ENCODE assay signal across 1 cellular context in genomic region chr16:81634380-81635121, GRCh38.
TF ChIP-seq lines count a peak whose summit lies in the region.

No MANE protein-coding gene starts in this region.

TF ChIP-seq in HEK293, 187 proteins besides CTCF, POLR2A, EP300 and RAD21 (continued from another document and continues in another):
- TF ChIP-seq PRDM6 (tag by site-specific recombination; IDR thresholded peaks at IDR 0.05) (peak; percentile 44; the same call in 1 of the 2 replicates), ZIC2 (tag by site-specific recombination; IDR thresholded peaks at IDR 0.05) (peak; percentile 62), ZNF335 (tag by site-specific recombination; conservative IDR thresholded peaks at IDR 0.05) (0 out of 2 replicates have a peak, but pooled peaks have one; percentile 19), ZNF596 (tag by site-specific recombination; IDR thresholded peaks at IDR 0.05) (peak; percentile 29; the same call in 1 of the 2 replicates), ZNF394 (tag by site-specific recombination; IDR thresholded peaks at IDR 0.05; ENCODE audit: borderline replicate concordance) (no peak), ZNF558 (tag by site-specific recombination; IDR thresholded peaks at IDR 0.05) (no peak), ZNF266 (tag by site-specific recombination; IDR thresholded peaks at IDR 0.05; ENCODE audit: low read depth) (no peak), GLI2 (tag by site-specific recombination; IDR thresholded peaks at IDR 0.05; ENCODE audit: borderline replicate concordance, low read depth) (no peak), PRDM2 (tag by site-specific recombination; IDR thresholded peaks at IDR 0.05; ENCODE audit: borderline replicate concordance) (no peak), GLIS2 (tag by site-specific recombination; IDR thresholded peaks at IDR 0.05) (no peak), ZNF140 (tag by site-specific recombination; IDR thresholded peaks at IDR 0.05) (no peak), ZNF521 (tag by site-specific recombination; IDR thresholded peaks at IDR 0.05) (no peak), ZNF202 (tag by site-specific recombination; IDR thresholded peaks at IDR 0.05; ENCODE audit: borderline replicate concordance) (no peak), ZNF549 (tag by site-specific recombination; IDR thresholded peaks at IDR 0.05) (no peak), ZNF830 (tag by site-specific recombination; IDR thresholded peaks at IDR 0.05; ENCODE audit: low read depth) (no peak), ZNF169 (tag by site-specific recombination; IDR thresholded peaks at IDR 0.05) (no peak), ZBTB11 (tag by site-specific recombination; conservative IDR thresholded peaks at IDR 0.05; ENCODE audit: low read depth) (no peak), ZNF843 (tag by site-specific recombination; IDR thresholded peaks at IDR 0.05) (peak; percentile 46), ZNF121 (tag by site-specific recombination; IDR thresholded peaks at IDR 0.05) (no peak)
- TF ChIP-seq, protein P1, sequence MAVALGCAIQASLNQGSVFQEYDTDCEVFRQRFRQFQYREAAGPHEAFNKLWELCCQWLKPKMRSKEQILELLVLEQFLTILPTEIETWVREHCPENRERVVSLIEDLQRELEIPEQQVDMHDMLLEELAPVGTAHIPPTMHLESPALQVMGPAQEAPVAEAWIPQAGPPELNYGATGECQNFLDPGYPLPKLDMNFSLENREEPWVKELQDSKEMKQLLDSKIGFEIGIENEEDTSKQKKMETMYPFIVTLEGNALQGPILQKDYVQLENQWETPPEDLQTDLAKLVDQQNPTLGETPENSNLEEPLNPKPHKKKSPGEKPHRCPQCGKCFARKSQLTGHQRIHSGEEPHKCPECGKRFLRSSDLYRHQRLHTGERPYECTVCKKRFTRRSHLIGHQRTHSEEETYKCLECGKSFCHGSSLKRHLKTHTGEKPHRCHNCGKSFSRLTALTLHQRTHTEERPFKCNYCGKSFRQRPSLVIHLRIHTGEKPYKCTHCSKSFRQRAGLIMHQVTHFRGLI (tag by site-specific recombination; IDR thresholded peaks at IDR 0.05), result no peak
- TF ChIP-seq, protein P2, sequence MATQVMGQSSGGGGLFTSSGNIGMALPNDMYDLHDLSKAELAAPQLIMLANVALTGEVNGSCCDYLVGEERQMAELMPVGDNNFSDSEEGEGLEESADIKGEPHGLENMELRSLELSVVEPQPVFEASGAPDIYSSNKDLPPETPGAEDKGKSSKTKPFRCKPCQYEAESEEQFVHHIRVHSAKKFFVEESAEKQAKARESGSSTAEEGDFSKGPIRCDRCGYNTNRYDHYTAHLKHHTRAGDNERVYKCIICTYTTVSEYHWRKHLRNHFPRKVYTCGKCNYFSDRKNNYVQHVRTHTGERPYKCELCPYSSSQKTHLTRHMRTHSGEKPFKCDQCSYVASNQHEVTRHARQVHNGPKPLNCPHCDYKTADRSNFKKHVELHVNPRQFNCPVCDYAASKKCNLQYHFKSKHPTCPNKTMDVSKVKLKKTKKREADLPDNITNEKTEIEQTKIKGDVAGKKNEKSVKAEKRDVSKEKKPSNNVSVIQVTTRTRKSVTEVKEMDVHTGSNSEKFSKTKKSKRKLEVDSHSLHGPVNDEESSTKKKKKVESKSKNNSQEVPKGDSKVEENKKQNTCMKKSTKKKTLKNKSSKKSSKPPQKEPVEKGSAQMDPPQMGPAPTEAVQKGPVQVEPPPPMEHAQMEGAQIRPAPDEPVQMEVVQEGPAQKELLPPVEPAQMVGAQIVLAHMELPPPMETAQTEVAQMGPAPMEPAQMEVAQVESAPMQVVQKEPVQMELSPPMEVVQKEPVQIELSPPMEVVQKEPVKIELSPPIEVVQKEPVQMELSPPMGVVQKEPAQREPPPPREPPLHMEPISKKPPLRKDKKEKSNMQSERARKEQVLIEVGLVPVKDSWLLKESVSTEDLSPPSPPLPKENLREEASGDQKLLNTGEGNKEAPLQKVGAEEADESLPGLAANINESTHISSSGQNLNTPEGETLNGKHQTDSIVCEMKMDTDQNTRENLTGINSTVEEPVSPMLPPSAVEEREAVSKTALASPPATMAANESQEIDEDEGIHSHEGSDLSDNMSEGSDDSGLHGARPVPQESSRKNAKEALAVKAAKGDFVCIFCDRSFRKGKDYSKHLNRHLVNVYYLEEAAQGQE (tag by site-specific recombination; IDR thresholded peaks at IDR 0.05), result no peak
- TF ChIP-seq, protein P3, sequence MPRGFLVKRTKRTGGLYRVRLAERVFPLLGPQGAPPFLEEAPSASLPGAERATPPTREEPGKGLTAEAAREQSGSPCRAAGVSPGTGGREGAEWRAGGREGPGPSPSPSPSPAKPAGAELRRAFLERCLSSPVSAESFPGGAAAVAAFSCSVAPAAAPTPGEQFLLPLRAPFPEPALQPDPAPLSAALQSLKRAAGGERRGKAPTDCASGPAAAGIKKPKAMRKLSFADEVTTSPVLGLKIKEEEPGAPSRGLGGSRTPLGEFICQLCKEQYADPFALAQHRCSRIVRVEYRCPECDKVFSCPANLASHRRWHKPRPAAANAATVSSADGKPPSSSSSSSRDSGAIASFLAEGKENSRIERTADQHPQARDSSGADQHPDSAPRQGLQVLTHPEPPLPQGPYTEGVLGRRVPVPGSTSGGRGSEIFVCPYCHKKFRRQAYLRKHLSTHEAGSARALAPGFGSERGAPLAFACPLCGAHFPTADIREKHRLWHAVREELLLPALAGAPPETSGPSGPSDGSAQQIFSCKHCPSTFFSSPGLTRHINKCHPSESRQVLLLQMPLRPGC (tag by site-specific recombination; IDR thresholded peaks at IDR 0.05), result no peak
- TF ChIP-seq, protein P4, sequence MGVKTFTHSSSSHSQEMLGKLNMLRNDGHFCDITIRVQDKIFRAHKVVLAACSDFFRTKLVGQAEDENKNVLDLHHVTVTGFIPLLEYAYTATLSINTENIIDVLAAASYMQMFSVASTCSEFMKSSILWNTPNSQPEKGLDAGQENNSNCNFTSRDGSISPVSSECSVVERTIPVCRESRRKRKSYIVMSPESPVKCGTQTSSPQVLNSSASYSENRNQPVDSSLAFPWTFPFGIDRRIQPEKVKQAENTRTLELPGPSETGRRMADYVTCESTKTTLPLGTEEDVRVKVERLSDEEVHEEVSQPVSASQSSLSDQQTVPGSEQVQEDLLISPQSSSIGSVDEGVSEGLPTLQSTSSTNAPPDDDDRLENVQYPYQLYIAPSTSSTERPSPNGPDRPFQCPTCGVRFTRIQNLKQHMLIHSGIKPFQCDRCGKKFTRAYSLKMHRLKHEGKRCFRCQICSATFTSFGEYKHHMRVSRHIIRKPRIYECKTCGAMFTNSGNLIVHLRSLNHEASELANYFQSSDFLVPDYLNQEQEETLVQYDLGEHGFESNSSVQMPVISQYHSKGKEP (tag by site-specific recombination; IDR thresholded peaks at IDR 0.05), result peak; percentile 51; the same call in 1 of the 2 replicates
- TF ChIP-seq, protein P5, sequence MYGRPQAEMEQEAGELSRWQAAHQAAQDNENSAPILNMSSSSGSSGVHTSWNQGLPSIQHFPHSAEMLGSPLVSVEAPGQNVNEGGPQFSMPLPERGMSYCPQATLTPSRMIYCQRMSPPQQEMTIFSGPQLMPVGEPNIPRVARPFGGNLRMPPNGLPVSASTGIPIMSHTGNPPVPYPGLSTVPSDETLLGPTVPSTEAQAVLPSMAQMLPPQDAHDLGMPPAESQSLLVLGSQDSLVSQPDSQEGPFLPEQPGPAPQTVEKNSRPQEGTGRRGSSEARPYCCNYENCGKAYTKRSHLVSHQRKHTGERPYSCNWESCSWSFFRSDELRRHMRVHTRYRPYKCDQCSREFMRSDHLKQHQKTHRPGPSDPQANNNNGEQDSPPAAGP (tag by site-specific recombination; IDR thresholded peaks at IDR 0.05), result no peak
- TF ChIP-seq, protein P6, sequence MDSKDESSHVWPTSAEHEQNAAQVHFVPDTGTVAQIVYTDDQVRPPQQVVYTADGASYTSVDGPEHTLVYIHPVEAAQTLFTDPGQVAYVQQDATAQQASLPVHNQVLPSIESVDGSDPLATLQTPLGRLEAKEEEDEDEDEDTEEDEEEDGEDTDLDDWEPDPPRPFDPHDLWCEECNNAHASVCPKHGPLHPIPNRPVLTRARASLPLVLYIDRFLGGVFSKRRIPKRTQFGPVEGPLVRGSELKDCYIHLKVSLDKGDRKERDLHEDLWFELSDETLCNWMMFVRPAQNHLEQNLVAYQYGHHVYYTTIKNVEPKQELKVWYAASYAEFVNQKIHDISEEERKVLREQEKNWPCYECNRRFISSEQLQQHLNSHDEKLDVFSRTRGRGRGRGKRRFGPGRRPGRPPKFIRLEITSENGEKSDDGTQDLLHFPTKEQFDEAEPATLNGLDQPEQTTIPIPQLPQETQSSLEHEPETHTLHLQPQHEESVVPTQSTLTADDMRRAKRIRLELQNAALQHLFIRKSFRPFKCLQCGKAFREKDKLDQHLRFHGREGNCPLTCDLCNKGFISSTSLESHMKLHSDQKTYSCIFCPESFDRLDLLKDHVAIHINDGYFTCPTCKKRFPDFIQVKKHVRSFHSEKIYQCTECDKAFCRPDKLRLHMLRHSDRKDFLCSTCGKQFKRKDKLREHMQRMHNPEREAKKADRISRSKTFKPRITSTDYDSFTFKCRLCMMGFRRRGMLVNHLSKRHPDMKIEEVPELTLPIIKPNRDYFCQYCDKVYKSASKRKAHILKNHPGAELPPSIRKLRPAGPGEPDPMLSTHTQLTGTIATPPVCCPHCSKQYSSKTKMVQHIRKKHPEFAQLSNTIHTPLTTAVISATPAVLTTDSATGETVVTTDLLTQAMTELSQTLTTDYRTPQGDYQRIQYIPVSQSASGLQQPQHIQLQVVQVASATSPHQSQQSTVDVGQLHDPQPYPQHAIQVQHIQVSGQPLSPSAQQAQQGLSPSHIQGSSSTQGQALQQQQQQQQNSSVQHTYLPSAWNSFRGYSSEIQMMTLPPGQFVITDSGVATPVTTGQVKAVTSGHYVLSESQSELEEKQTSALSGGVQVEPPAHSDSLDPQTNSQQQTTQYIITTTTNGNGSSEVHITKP (tag by site-specific recombination; IDR thresholded peaks at IDR 0.05), result peak; percentile 56; the same call in 1 of the 2 replicates
